ENCODE assay signal across 8 cellular contexts in the genomic region with DNA sequence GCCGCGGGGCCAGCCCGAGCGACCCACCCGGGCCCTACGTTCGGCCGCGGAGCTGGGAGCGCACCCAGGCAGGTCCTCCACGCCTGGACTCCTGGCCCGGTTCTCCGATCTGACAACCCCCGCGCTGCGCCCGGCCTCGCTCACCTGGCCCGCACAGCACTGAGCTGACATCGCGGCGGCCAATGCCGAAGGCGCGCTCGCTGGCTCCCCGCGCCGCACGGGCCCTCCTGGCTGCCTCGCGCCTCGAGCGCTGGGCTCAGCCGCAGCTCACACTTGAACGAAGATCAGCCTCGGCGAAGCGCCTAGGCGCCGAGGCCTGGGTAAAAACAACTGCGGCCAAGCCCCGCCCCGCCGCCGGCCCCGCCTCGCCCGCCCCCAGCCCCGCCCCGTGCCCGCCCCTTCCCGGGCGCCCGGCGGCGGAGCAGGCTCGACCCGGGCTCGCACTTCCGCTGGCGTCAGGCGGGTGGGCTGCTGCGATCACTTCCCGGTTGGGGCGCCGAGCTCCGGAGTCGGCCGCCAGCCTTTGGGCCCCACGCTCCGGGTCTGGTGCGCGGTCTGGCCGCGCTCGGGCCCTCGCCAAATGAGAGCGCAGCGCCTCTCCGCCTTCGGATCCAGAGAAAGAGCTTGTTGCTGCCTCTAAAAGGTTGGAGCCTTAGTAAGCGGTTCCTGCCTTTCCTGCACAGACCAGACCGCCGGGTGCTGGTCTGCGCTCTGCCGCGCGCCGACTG. TPM values are rescaled to one million over a fixed set of nuclear protein-coding genes. Genes with fewer than 3 reads are reported as not detected.
DNase-seq lines count a peak whose midpoint lies in the region; ATAC-seq and TF ChIP-seq lines count a peak whose summit lies in the region.

Gene SERINC5 (minus strand): TSS at position 297 of the 728 bp plus-strand sequence. CDS start 126 bp downstream, at position 171.

- TF ChIP-seq POLR2A in heart left ventricle (IDR thresholded peaks at IDR 0.05) = peak; percentile 63 to 95

- H3K9ac ChIP-seq in HUES6 (ENCODE audit: low read length) = peak within 1 kb of the TSS; percentile 100

- peaks cover 32% of the 10 kb centered on the region for H3K4me1 ChIP-seq in HUES6 (ENCODE audit: control insufficient read depth, insufficient read depth, low read length)
- H3K4me1 ChIP-seq in heart left ventricle = peaks cover 0 to 47% (median 28%) of the 10 kb centered on the region in 12 donors

- peak within 1 kb of the TSS; percentile 99 for H3K27ac Mint-ChIP-seq in activated naive CD8-positive, alpha-beta T cell treated with anti-CD3 and anti-CD28 coated beads, Interleukin-2, amount 50 U/mL, for 24 hours
- H3K27ac Mint-ChIP-seq in type B pancreatic cell = peak within 1 kb of the TSS; percentile 98

- no peaks in the 10 kb centered on the region for H3K9me3 Mint-ChIP-seq in activated naive CD8-positive, alpha-beta T cell treated with anti-CD3 and anti-CD28 coated beads, Interleukin-2, amount 50 U/mL, for 24 hours
- no peaks in the 10 kb centered on the region for H3K9me3 Mint-ChIP-seq in type B pancreatic cell

- ATAC-seq in GM21390 (IDR thresholded peaks at IDR 0.05; ENCODE audit: unreplicated experiment) (peak; percentile 83), heart left ventricle (peak; percentile 76 to 95 (median 90))
- peak; percentile 81 for ATAC-seq in activated naive CD8-positive, alpha-beta T cell treated with anti-CD3 and anti-CD28 coated beads, Interleukin-2, amount 50 U/mL, for 24 hours

- intact Hi-C loops in heart left ventricle (cut with DNase I) = loop anchor here in 9 of 10 donors (2.0 to 10.0 kb wide), 12 partner anchors 37 to 164 kb away; partner anchors contain the start of gene ZFYVE16 (in 1 of the 9)
- intact Hi-C loops in posterior vena cava (cut with DNase I) = loop anchor here in 1 of 2 donors (10.0 kb wide), 1 partner anchor 61 kb away; no protein-coding TSS in a partner anchor

- H3K27me3 Mint-ChIP-seq in activated naive CD8-positive, alpha-beta T cell treated with anti-CD3 and anti-CD28 coated beads, Interleukin-2, amount 50 U/mL, for 24 hours = no peaks in the 10 kb centered on the region
- no peaks in the 10 kb centered on the region for H3K27me3 Mint-ChIP-seq in type B pancreatic cell

- H3K4me3 ChIP-seq in HUES6 (ENCODE audit: low read depth, low read length) = peak within 1 kb of the TSS; percentile 100
- peak within 1 kb of the TSS; percentile 58 to 92 (median 80) for H3K4me3 ChIP-seq in heart left ventricle

- peak within 1 kb of the TSS; percentile 96 for H3K27ac ChIP-seq in HUES6 (ENCODE audit: low read depth, low read length)
- H3K27ac ChIP-seq in heart left ventricle = peak within 1 kb of the TSS; percentile 88 to 99 (median 96)

- WGBS in heart left ventricle, 4 donors = 0 to 1% (median 0%) methylated on average over 11 to 90 of the region's 90 CpGs

- H3K36me3 Mint-ChIP-seq in activated naive CD8-positive, alpha-beta T cell treated with anti-CD3 and anti-CD28 coated beads, Interleukin-2, amount 50 U/mL, for 24 hours (ENCODE audit: low read depth) = peaks cover 9% of the 10 kb centered on the region
- H3K36me3 Mint-ChIP-seq in type B pancreatic cell = peaks cover 7% of the 10 kb centered on the region

- H3K9me3 ChIP-seq in HUES6 (ENCODE audit: control insufficient read depth, insufficient read depth, low read depth, low read length) (no peaks in the 10 kb centered on the region), heart left ventricle (no peaks in the 10 kb centered on the region)

- peak within 1 kb of the TSS; percentile 100 for H3K4me3 Mint-ChIP-seq in activated naive CD8-positive, alpha-beta T cell treated with anti-CD3 and anti-CD28 coated beads, Interleukin-2, amount 50 U/mL, for 24 hours
- peak within 1 kb of the TSS; percentile 97 for H3K4me3 Mint-ChIP-seq in type B pancreatic cell

- TF ChIP-seq CTCF in heart left ventricle (IDR thresholded peaks at IDR 0.05) = peak in 1 of 12 donors; percentile 4
- TF ChIP-seq CTCF in type B pancreatic cell (conservative IDR thresholded peaks at IDR 0.05) = no peak

- no peaks in the 10 kb centered on the region for H3K27me3 ChIP-seq in HUES6 (ENCODE audit: control insufficient read depth, insufficient read depth, low read length)
- no peaks in the 10 kb centered on the region for H3K27me3 ChIP-seq in heart left ventricle

- H3K36me3 ChIP-seq in HUES6 (ENCODE audit: control insufficient read depth, insufficient read depth, low read length) (peaks cover 12% of the 10 kb centered on the region; the same call in 1 of the 2 replicates), heart left ventricle (no peaks in the 10 kb centered on the region)

- H3K4me1 Mint-ChIP-seq in activated naive CD8-positive, alpha-beta T cell treated with anti-CD3 and anti-CD28 coated beads, Interleukin-2, amount 50 U/mL, for 24 hours = peaks cover 55% of the 10 kb centered on the region
- H3K4me1 Mint-ChIP-seq in type B pancreatic cell (ENCODE audit: unreplicated experiment) = peaks cover 34% of the 10 kb centered on the region

- peak; percentile 29 for DNase-seq in DMS114 treated with DMSO at 0.1 percent for 48 hours (lab: John Stamatoyannopoulos, UW; ENCODE audit: unreplicated experiment)
- peak; percentile 80 for DNase-seq in T follicular helper cell (ENCODE audit: low read depth)
- DNase-seq in activated naive CD8-positive, alpha-beta T cell treated with anti-CD3 and anti-CD28 coated beads, Interleukin-2, amount 50 U/mL, for 24 hours = peak; percentile 88
- DNase-seq in heart left ventricle = peak; percentile 91 to 95 (median 92)
- peak; percentile 96 for DNase-seq in posterior vena cava (ENCODE audit: low spot score)
- DNase-seq in type B pancreatic cell (ENCODE audit: extremely low spot score, unreplicated experiment) = peak; percentile 84

RNA-seq across cellular contexts. Expression of gene SERINC5, which starts in this region (rescaled TPM):
- total RNA-seq in heart left ventricle = 10 to 100 TPM; 10.9 to 25.9 (median 14.6) TPM
- polyA plus RNA-seq in heart left ventricle = 1 to 10 TPM; 3.2 to 6.0 TPM
- 10 to 100 TPM; 13.5 to 14.7 TPM for total RNA-seq in posterior vena cava
- 59.0 and 161 TPM in 2 replicates for total RNA-seq in type B pancreatic cell (ENCODE audit: low replicate concordance)

Comparison
In these comparisons a context has a peak if more than half of its experiments do, and no peak if none do; other contexts are left out.
1. Peak in every context shown above with its lines: DNase-seq, ATAC-seq, H3K4me3 ChIP-seq and H3K27ac ChIP-seq.
2. DNase-seq: peak in every context shown above with its lines; median percentile 96 in posterior vena cava; 92 in heart left ventricle; 88 in activated naive CD8-positive, alpha-beta T cell treated with anti-CD3 and anti-CD28 coated beads, Interleukin-2, amount 50 U/mL, for 24 hours; 84 in type B pancreatic cell; 80 in T follicular helper cell; 29 in DMS114 treated with DMSO at 0.1 percent for 48 hours.